22 cellular contexts compared by ENCODE assay signal in the genomic region with DNA sequence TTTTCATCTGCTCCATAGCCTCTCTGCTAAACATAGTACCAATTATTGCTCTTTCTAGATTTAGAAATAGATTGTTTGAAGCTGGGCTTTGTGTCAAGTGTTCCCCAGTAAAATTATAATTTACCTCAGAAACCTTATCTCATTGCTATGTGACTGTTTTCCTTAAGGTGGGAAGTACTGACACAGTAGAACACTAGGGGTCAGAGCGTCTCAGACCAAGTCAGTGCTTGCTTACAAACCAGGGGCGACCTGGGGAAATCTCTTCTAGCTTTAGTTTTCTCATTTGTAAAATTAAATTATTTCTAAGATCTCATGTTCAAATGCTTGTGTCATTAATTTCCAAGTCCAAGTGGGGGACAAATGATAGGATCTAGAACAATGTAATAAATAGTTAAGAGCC.
"Had no signal": no experiment of that assay in that cellular context is flagged by ENCODE, and none has a peak within 500 bp of the region (broad histone marks: within the 10 kb centered on the region; RNA-seq: fewer than 3 reads in every experiment).

No MANE protein-coding gene starts in this region.

- ATAC-seq: activated T-cell treated with anti-CD3 and anti-CD28 coated beads, Interleukin-2, amount 50 U/mL, for 72 hours; left lobe of liver; naive thymus-derived CD8-positive, alpha-beta T cell; right cardiac atrium had no signal

- H3K9me3 ChIP-seq: neutrophil, ovary had no signal

- DNase-seq: activated CD4-positive, alpha-beta T cell treated with anti-CD3 and anti-CD28 coated beads for 4 hours; activated CD4-positive, alpha-beta T cell treated with anti-CD3 and anti-CD28 coated beads, Interleukin-2, amount 50 U/mL, for 48 hours; activated CD4-positive, CD25-positive, alpha-beta regulatory T cell; activated effector memory CD4-positive, alpha-beta T cell treated with Interleukin-2 at 50 U/mL for 16 hours; activated naive CD4-positive, alpha-beta T cell treated with anti-CD3 and anti-CD28 coated beads for 36 hours; activated naive CD8-positive, alpha-beta T cell treated with anti-CD3 and anti-CD28 coated beads, Interleukin-2, amount 10 ng/mL, durations not matched to agents 7 days and 5 days; activated T-cell treated with anti-CD3 and anti-CD28 coated beads, Interleukin-2, amount 50 U/mL, for 72 hours; amniotic stem cell; cerebellar nuclear complex; cortex of kidney; immature natural killer cell; naive thymus-derived CD8-positive, alpha-beta T cell; ovary; right cardiac atrium; stimulated activated CD4-positive, alpha-beta T cell treated with anti-CD3 and anti-CD28 coated beads, Interleukin-1b, Interleukin-23, amount 100 ng/mL, for 48 hours; T-helper 9 cell had no signal

- H3K27ac ChIP-seq: epithelial cell of prostate, neutrophil, ovary, skin epidermis, tibial nerve had no signal

- H3K27me3 ChIP-seq: neutrophil, ovary, tibial nerve had no signal

- H3K4me3 ChIP-seq: lung, ovary, skin epidermis, tibial nerve had no signal

- H3K4me1 ChIP-seq: tibial nerve had no signal

- H3K36me3 ChIP-seq: neutrophil, ovary, tibial nerve had no signal
